In genomic region chr5:65924366-65925093, GRCh38 we compare ENCODE assay signal across 7 cellular contexts. TPM values are rescaled to one million over a fixed set of nuclear protein-coding genes. Genes with fewer than 3 reads are reported as not detected.
DNase-seq lines count a peak whose midpoint lies in the region; ATAC-seq, FAIRE-seq and TF ChIP-seq lines count a peak whose summit lies in the region.

No MANE protein-coding gene starts in this region.

- H3K27ac ChIP-seq in HL-60 (replicated peaks) = peak overlapping the region; percentile 85
- peak overlapping the region; percentile 91 to 99 for H3K27ac ChIP-seq in small intestine (ENCODE audit: low read depth in 1 of 2, low read length in 1 of 2)

- H3K36me3 ChIP-seq in iPS-15b (ENCODE audit: control insufficient read depth, insufficient read depth, low read length) = no peaks in the 10 kb centered on the region
- H3K36me3 ChIP-seq in small intestine (ENCODE audit: control insufficient read depth in 2 of 2, insufficient read depth in 2 of 2, low read length in 2 of 2) = no peaks in the 10 kb centered on the region

- H3K4me1 ChIP-seq in iPS-15b (ENCODE audit: control insufficient read depth, insufficient read depth, low read length) (peaks cover 16% of the 10 kb centered on the region), small intestine (ENCODE audit: control insufficient read depth in 2 of 2, insufficient read depth in 1 of 2, low read depth in 1 of 2, low read length in 1 of 2) (peaks cover 0 to 2% of the 10 kb centered on the region in 2 donors)

- peak overlapping the region; percentile 90 for H3K4me3 Mint-ChIP-seq in activated T-helper 17 cell treated with anti-CD3 and anti-CD28 coated beads, Interleukin-2, amount 50 U/mL, for 72 hours

- H3K9me3 ChIP-seq in iPS-15b (ENCODE audit: control insufficient read depth, insufficient read depth, low read length) (no peaks in the 10 kb centered on the region), small intestine (ENCODE audit: control insufficient read depth, low read depth) (no peaks in the 10 kb centered on the region)

- peaks cover 2% of the 10 kb centered on the region for H3K36me3 Mint-ChIP-seq in activated T-helper 17 cell treated with anti-CD3 and anti-CD28 coated beads, Interleukin-2, amount 50 U/mL, for 72 hours (ENCODE audit: low read depth)

- WGBS in small intestine, 3 donors = 2 to 9% (median 4%) methylated on average over 22 of the region's 22 CpGs

- FAIRE-seq in GM12892 (lab: Jason Lieb, UNC) (peak; percentile 92), small intestine (lab: Jason Lieb, UNC) (no peak)

- no peaks in the 10 kb centered on the region for H3K27me3 Mint-ChIP-seq in activated T-helper 17 cell treated with anti-CD3 and anti-CD28 coated beads, Interleukin-2, amount 50 U/mL, for 72 hours

- TF ChIP-seq CTCF in HL-60 (IDR thresholded peaks at IDR 0.05; ENCODE audit: insufficient read depth, low read length) = no peak

- H3K9ac ChIP-seq in iPS-15b (ENCODE audit: low read depth, low read length) = peak overlapping the region; percentile 86

- peak overlapping the region; percentile 55; the same call in 1 of the 2 replicates for H3K4me3 ChIP-seq in HL-60 (replicated peaks; ENCODE audit: insufficient read depth, low read length)
- peak overlapping the region; percentile 88 for H3K4me3 ChIP-seq in iPS-15b (ENCODE audit: low read depth, low read length)
- peak overlapping the region; percentile 75 to 92 for H3K4me3 ChIP-seq in small intestine (ENCODE audit: low read depth in 1 of 2, low read length in 2 of 2)

- no peaks in the 10 kb centered on the region for H3K9me3 Mint-ChIP-seq in activated T-helper 17 cell treated with anti-CD3 and anti-CD28 coated beads, Interleukin-2, amount 50 U/mL, for 72 hours

- no peak for TF ChIP-seq POLR2A in GM12892 (IDR thresholded peaks at IDR 0.05; ENCODE audit: low read depth, low read length)

- H3K4me1 Mint-ChIP-seq in activated T-helper 17 cell treated with anti-CD3 and anti-CD28 coated beads, Interleukin-2, amount 50 U/mL, for 72 hours = peaks cover 15% of the 10 kb centered on the region

- H3K27me3 ChIP-seq in HL-60 (ENCODE audit: insufficient read depth, poor library complexity, severe bottlenecking) (no peaks in the 10 kb centered on the region), iPS-15b (ENCODE audit: control insufficient read depth, insufficient read depth, low read length) (peaks cover 21% of the 10 kb centered on the region), small intestine (ENCODE audit: control insufficient read depth in 2 of 2, insufficient read depth in 2 of 2, low read length in 2 of 2) (no peaks in the 10 kb centered on the region)

- ATAC-seq in activated T-helper 17 cell treated with anti-CD3 and anti-CD28 coated beads, Interleukin-2, amount 50 U/mL, for 72 hours (replicated peaks) = no peak
- ATAC-seq in GM21737 (IDR thresholded peaks at IDR 0.05; ENCODE audit: unreplicated experiment) = no peak

- DNase-seq in GM12892 (ENCODE audit: insufficient read length) (no peak), HL-60 (ENCODE audit: low read depth in 1 of 2, low spot score in 1 of 2) (no peak), small intestine (no peak)
- DNase-seq in NK-92 treated with Interleukin-12 subunit alpha and Interleukin-12 subunit beta, amount 100 ng/mL, for 24 hours (lab: John Stamatoyannopoulos, UW) = no peak

- peak overlapping the region; percentile 78 for H3K27ac Mint-ChIP-seq in activated T-helper 17 cell treated with anti-CD3 and anti-CD28 coated beads, Interleukin-2, amount 50 U/mL, for 72 hours

RNA-seq across cellular contexts. Expression of gene ERBIN, which starts 1.8 kb away (rescaled TPM):
- 40.0 TPM for polyA plus RNA-seq in GM12892 (2012; ENCODE audit: missing spikeins)
- total RNA-seq in activated T-helper 17 cell treated with anti-CD3 and anti-CD28 coated beads, Interleukin-2, amount 50 U/mL, for 72 hours = 10 to 100 TPM; 40.0 to 43.9 TPM
- polyA plus RNA-seq in small intestine = 10 to 100 TPM; 17.5 to 50.8 (median 29.7) TPM
